In genomic region chr11:118171274-118172062, GRCh38 we compare ENCODE assay signal across 8 cellular contexts. TPM values are rescaled to one million over a fixed set of nuclear protein-coding genes. Genes with fewer than 3 reads are reported as not detected.
DNase-seq lines count a peak whose midpoint lies in the region; ATAC-seq, FAIRE-seq and TF ChIP-seq lines count a peak whose summit lies in the region.

No MANE protein-coding gene starts in this region.

- ATAC-seq in GM18870 (IDR thresholded peaks at IDR 0.05; ENCODE audit: unreplicated experiment): no peak

- DNase-seq in 8988T (peak; percentile 96), GM12892 (ENCODE audit: insufficient read length) (peak; percentile 80), NCI-H2107 treated with DMSO at 0.1 percent for 48 hours (lab: John Stamatoyannopoulos, UW; ENCODE audit: unreplicated experiment) (peak; percentile 19), cerebellar cortex (ENCODE audit: low spot score) (peak; percentile 87), kidney glomerular epithelial cell (lab: John Stamatoyannopoulos, UW) (peak; percentile 50)
- DNase-seq in activated CD4-positive, alpha-beta T cell treated with anti-CD3 and anti-CD28 coated beads for 1 hour: peak; percentile 57
- peak; percentile 79 to 80 for DNase-seq in stimulated activated CD4-positive, alpha-beta T cell treated with anti-CD3 and anti-CD28 coated beads, Interleukin-2, amount 100 ng/mL, for 24 hours

- no peak for TF ChIP-seq POLR2A in GM12892 (IDR thresholded peaks at IDR 0.05; ENCODE audit: low read depth, low read length)

- peak; percentile 93 for FAIRE-seq in GM12892 (lab: Jason Lieb, UNC)

RNA-seq across cellular contexts. Expression of gene SCN2B, which starts 5.0 kb away (rescaled TPM):
- polyA plus RNA-seq in GM12892 (2012; ENCODE audit: missing spikeins): not detected

RNA-seq across cellular contexts. Expression of gene SCN4B, which starts 18.8 kb away (rescaled TPM):
- polyA plus RNA-seq in GM12892 (2012; ENCODE audit: missing spikeins): 0.11 TPM

RNA-seq across cellular contexts. Expression of gene JAML, which starts 53.3 kb away (rescaled TPM):
- polyA plus RNA-seq in GM12892 (2012; ENCODE audit: missing spikeins): 1.3 TPM

Comparison
In these comparisons a context has a peak if more than half of its experiments do, and no peak if none do; other contexts are left out.
1. DNase-seq: peak in every context shown above with its lines; median percentile 96 in 8988T; 87 in cerebellar cortex; 80 in GM12892; 80 in stimulated activated CD4-positive, alpha-beta T cell treated with anti-CD3 and anti-CD28 coated beads, Interleukin-2, amount 100 ng/mL, for 24 hours; 57 in activated CD4-positive, alpha-beta T cell treated with anti-CD3 and anti-CD28 coated beads for 1 hour; 50 in kidney glomerular epithelial cell; 19 in NCI-H2107 treated with DMSO at 0.1 percent for 48 hours.